ENCODE assay signal across 19 cellular contexts in the genomic region with DNA sequence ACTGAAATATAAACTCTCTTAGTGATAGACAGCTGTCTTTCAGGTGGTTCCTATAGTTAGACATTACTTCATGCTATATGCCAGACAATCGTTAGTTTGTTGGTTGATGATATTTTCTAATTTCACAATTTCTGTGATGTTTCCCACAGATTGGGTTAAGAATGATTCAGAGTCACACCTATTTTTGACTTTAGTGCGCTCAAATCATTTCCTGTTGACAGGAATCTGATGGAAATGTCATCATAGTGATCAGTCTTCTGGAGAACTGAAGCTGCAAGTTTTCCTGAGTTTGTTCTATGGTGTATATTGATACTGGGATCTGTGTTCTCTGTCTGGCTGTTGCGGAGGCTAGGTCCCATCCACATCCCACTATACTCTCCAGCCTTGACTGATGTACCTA.
A peak's percentile ranks its signal among the peaks of the same experiment; 100 is the strongest.
DNase-seq lines count a peak whose midpoint lies in the region; ATAC-seq, FAIRE-seq and TF ChIP-seq lines count a peak whose summit lies in the region.
"Had no signal": no experiment of that assay in that cellular context is flagged by ENCODE, and none has a peak within 500 bp of the region (broad histone marks: within the 10 kb centered on the region; RNA-seq: fewer than 3 reads in every experiment).

No MANE protein-coding gene starts in this region.

- H3K4me3 ChIP-seq in left ventricle myocardium inferior = no peak overlapping the region
- no peak overlapping the region for H3K4me3 ChIP-seq in bronchial epithelial cell (ENCODE audit: low read depth, low read length)
- no peak overlapping the region for H3K4me3 ChIP-seq in upper lobe of right lung
- H3K4me3 ChIP-seq: HAP-1 had no signal

- TF ChIP-seq CTCF in left ventricle myocardium inferior (IDR thresholded peaks at IDR 0.05; ENCODE audit: borderline replicate concordance) = no peak
- no peak for TF ChIP-seq CTCF in bronchial epithelial cell (IDR thresholded peaks at IDR 0.05; ENCODE audit: insufficient read depth, low read length, severe bottlenecking)
- TF ChIP-seq CTCF in upper lobe of right lung (IDR thresholded peaks at IDR 0.05) = no peak

- ATAC-seq in Right ventricle myocardium inferior = no peak
- no peak for ATAC-seq in upper lobe of right lung
- ATAC-seq: HepG2 had no signal

- intact Hi-C loops in left ventricle myocardium inferior (cut with micrococcal nuclease) = no loop called here
- intact Hi-C loops in Right ventricle myocardium inferior (cut with DNase I) = loop anchor here (5.0 kb wide), 1 partner anchor 56 kb away; no protein-coding TSS in a partner anchor
- intact Hi-C loops in upper lobe of right lung (cut with DNase I) = no loop called here

- H3K27me3 ChIP-seq in left ventricle myocardium inferior (ENCODE audit: low read depth) (no peaks in the 10 kb centered on the region), bronchial epithelial cell (ENCODE audit: control insufficient read depth, insufficient read depth, low read length) (no peaks in the 10 kb centered on the region), upper lobe of right lung (no peaks in the 10 kb centered on the region)
- H3K27me3 ChIP-seq: BE2C had no signal

- H3K4me1 ChIP-seq in left ventricle myocardium inferior (peaks cover 69% of the 10 kb centered on the region), upper lobe of right lung (peaks cover 31% of the 10 kb centered on the region)

- H3K9me3 ChIP-seq in left ventricle myocardium inferior (replicated peaks) (no peaks in the 10 kb centered on the region), upper lobe of right lung (no peaks in the 10 kb centered on the region)
- H3K9me3 ChIP-seq: BE2C, HAP-1 had no signal

- DNase-seq in left ventricle myocardium inferior (no peak), Right ventricle myocardium inferior (ENCODE audit: missing footprints) (no peak), bronchial epithelial cell (ENCODE audit: low read depth) (peak; percentile 21), lung microvascular endothelial cell (ENCODE audit: low read depth in 2 of 2) (peak; percentile 51 to 78), upper lobe of right lung (no peak), COLO829 (ENCODE audit: low spot score) (no peak), AG08395 (ENCODE audit: low spot score) (no peak)
- DNase-seq: BE2C; CD4-positive, alpha-beta memory T cell; COR-L47; DND-41; GDM1; GOT3; HFFc6 had no signal

- H3K36me3 ChIP-seq in left ventricle myocardium inferior (peaks cover 10% of the 10 kb centered on the region), bronchial epithelial cell (ENCODE audit: control insufficient read depth, insufficient read depth, low read length) (no peaks in the 10 kb centered on the region), upper lobe of right lung (no peaks in the 10 kb centered on the region)
- H3K36me3 ChIP-seq: HAP-1 had no signal

- H3K27ac ChIP-seq in left ventricle myocardium inferior (replicated peaks) (peak overlapping the region; percentile 74), upper lobe of right lung (no peak overlapping the region)
- H3K27ac ChIP-seq: C4-2B had no signal

- FAIRE-seq in bronchial epithelial cell (lab: Jason Lieb, UNC) = no peak
- FAIRE-seq: GM12892, HepG2, HTR-8/SVneo had no signal

Comparison
In these comparisons a context has a peak if more than half of its experiments do, and no peak if none do; other contexts are left out.
1. DNase-seq: peak in bronchial epithelial cell (single experiment) and lung microvascular endothelial cell (2 of 2); none in left ventricle myocardium inferior (single experiment), Right ventricle myocardium inferior (single experiment), upper lobe of right lung (single experiment), COLO829 (single experiment) and AG08395 (single experiment).